Comparison of ENCODE assay signal across 18 cellular contexts in the genomic region with DNA sequence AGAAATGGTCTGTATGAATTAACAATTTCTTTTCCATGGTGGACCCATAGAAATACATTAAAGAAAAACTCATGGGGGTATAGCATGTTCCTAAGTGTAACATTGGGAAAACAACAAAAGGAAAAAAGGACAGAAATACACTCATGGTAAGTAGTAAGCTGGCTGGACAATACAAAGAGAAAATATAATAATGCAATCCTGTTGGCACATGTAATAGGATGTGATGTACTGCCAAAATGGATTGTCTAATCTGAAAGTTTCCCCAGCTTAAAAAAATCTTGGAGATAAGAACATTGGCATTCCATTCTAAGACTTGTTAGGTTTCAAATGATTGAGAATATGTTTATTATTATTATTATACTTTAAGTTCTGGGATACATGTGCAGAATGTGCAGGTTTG.
DNase-seq lines count a peak whose midpoint lies in the region; ATAC-seq and TF ChIP-seq lines count a peak whose summit lies in the region.
"Had no signal": no experiment of that assay in that cellular context is flagged by ENCODE, and none has a peak within 500 bp of the region (broad histone marks: within the 10 kb centered on the region; RNA-seq: fewer than 3 reads in every experiment).

No MANE protein-coding gene starts in this region.

- H3K4me1 ChIP-seq in body of pancreas: peaks cover 47% of the 10 kb centered on the region
- H3K4me1 ChIP-seq in sigmoid colon: peaks cover 0 to 96% (median 80%) of the 10 kb centered on the region in 4 donors
- H3K4me1 ChIP-seq: prostate gland had no signal

- H3K36me3 ChIP-seq in body of pancreas (replicated peaks in 1 of 2; ENCODE audit: insufficient read depth in 1 of 2, low read depth in 2 of 2) (no peaks in the 10 kb centered on the region), sigmoid colon (peaks cover 0 to 6% (median 0%) of the 10 kb centered on the region in 4 donors)
- H3K36me3 ChIP-seq: prostate gland, suprapubic skin had no signal

- POLR2A ChIA-PET in activated CD4-positive, alpha-beta memory T cell treated with anti-CD3 and anti-CD28 coated beads for 36 hours (lab: Charles Lee): no interaction called here
- POLR2A ChIA-PET in activated CD4-positive, alpha-beta memory T cell treated with anti-CD3 and anti-CD28 coated beads, Interleukin-2, amount 10 ng/mL, durations not matched to agents 7 days and 5 days (lab: Charles Lee): interaction anchor here (1.9 kb wide), 1 partner anchor 9 kb away, joined by 6 read pairs; no protein-coding TSS in a partner anchor

- TF ChIP-seq POLR2A in body of pancreas (IDR thresholded peaks at IDR 0.05): no peak
- no peak for TF ChIP-seq POLR2A in sigmoid colon (IDR thresholded peaks at IDR 0.05)

- no peak for DNase-seq in activated CD4-positive, alpha-beta memory T cell treated with anti-CD3 and anti-CD28 coated beads for 36 hours
- DNase-seq in activated CD4-positive, alpha-beta memory T cell treated with anti-CD3 and anti-CD28 coated beads, Interleukin-2, amount 10 ng/mL, durations not matched to agents 7 days and 5 days: no peak
- DNase-seq in body of pancreas (no peak), left ventricle myocardium superior (no peak), sigmoid colon (no peak), activated gamma-delta T cell treated with Interleukin-2 at 50 U/mL for 16 hours (no peak), pons (ENCODE audit: low spot score) (no peak)
- DNase-seq in activated CD4-positive, alpha-beta T cell treated with anti-CD3 and anti-CD28 coated beads, Interleukin-2, amount 50 U/mL, for 4 hours: no peak
- DNase-seq: activated B cell treated with CpG ODN at 0.5 μM for 24 hours; activated naive CD4-positive, alpha-beta T cell treated with anti-CD3 and anti-CD28 coated beads for 36 hours; C1 segment of cervical spinal cord; DMS79; NK-92 treated with Interleukin-12 subunit alpha and Interleukin-12 subunit beta, amount 100 ng/mL, for 24 hours had no signal

- H3K27me3 ChIP-seq in body of pancreas: no peaks in the 10 kb centered on the region
- no peaks in the 10 kb centered on the region for H3K27me3 ChIP-seq in sigmoid colon
- H3K27me3 ChIP-seq: hepatocyte, suprapubic skin had no signal

- H3K9me3 Mint-ChIP-seq in activated CD4-positive, alpha-beta memory T cell treated with anti-CD3 and anti-CD28 coated beads for 36 hours: peaks cover 8% of the 10 kb centered on the region
- no peaks in the 10 kb centered on the region for H3K9me3 Mint-ChIP-seq in activated CD4-positive, alpha-beta memory T cell treated with anti-CD3 and anti-CD28 coated beads, Interleukin-2, amount 10 ng/mL, durations not matched to agents 7 days and 5 days
- H3K9me3 Mint-ChIP-seq: activated B cell treated with CpG ODN at 0.5 μM for 24 hours had no signal

- H3K9me3 ChIP-seq in body of pancreas: no peaks in the 10 kb centered on the region
- no peaks in the 10 kb centered on the region for H3K9me3 ChIP-seq in sigmoid colon
- H3K9me3 ChIP-seq: prostate gland, suprapubic skin had no signal

- H3K4me1 Mint-ChIP-seq in activated CD4-positive, alpha-beta memory T cell treated with anti-CD3 and anti-CD28 coated beads for 36 hours (ENCODE audit: low read depth): peaks cover 72% of the 10 kb centered on the region
- H3K4me1 Mint-ChIP-seq in activated CD4-positive, alpha-beta memory T cell treated with anti-CD3 and anti-CD28 coated beads, Interleukin-2, amount 10 ng/mL, durations not matched to agents 7 days and 5 days: peaks cover 32% of the 10 kb centered on the region

- H3K27me3 Mint-ChIP-seq in activated CD4-positive, alpha-beta memory T cell treated with anti-CD3 and anti-CD28 coated beads for 36 hours: no peaks in the 10 kb centered on the region
- H3K27me3 Mint-ChIP-seq in activated CD4-positive, alpha-beta memory T cell treated with anti-CD3 and anti-CD28 coated beads, Interleukin-2, amount 10 ng/mL, durations not matched to agents 7 days and 5 days: no peaks in the 10 kb centered on the region
- H3K27me3 Mint-ChIP-seq: activated B cell treated with CpG ODN at 0.5 μM for 24 hours had no signal

- TF ChIP-seq EP300 in sigmoid colon (IDR thresholded peaks at IDR 0.05): no peak

- no peak overlapping the region for H3K4me3 Mint-ChIP-seq in activated CD4-positive, alpha-beta memory T cell treated with anti-CD3 and anti-CD28 coated beads for 36 hours
- no peak overlapping the region for H3K4me3 Mint-ChIP-seq in activated CD4-positive, alpha-beta memory T cell treated with anti-CD3 and anti-CD28 coated beads, Interleukin-2, amount 10 ng/mL, durations not matched to agents 7 days and 5 days
- H3K4me3 Mint-ChIP-seq: activated B cell treated with CpG ODN at 0.5 μM for 24 hours; activated naive CD4-positive, alpha-beta T cell treated with anti-CD3 and anti-CD28 coated beads for 36 hours had no signal

- H3K4me3 ChIP-seq in body of pancreas (no peak overlapping the region), sigmoid colon (no peak overlapping the region)
- H3K4me3 ChIP-seq: hepatocyte, K562, prostate gland, suprapubic skin had no signal

- CTCF ChIA-PET in activated CD4-positive, alpha-beta memory T cell treated with anti-CD3 and anti-CD28 coated beads for 36 hours (lab: Charles Lee): interaction anchor here (1.2 kb wide), 1 partner anchor 9 kb away, joined by 3 read pairs; no protein-coding TSS in a partner anchor
- CTCF ChIA-PET in activated CD4-positive, alpha-beta memory T cell treated with anti-CD3 and anti-CD28 coated beads, Interleukin-2, amount 10 ng/mL, durations not matched to agents 7 days and 5 days (lab: Charles Lee): no interaction called here

- ATAC-seq in body of pancreas (peak; percentile 59), left ventricle myocardium superior (peak; percentile 38)
- ATAC-seq: K562 had no signal

- H3K27ac ChIP-seq in body of pancreas (peak overlapping the region in 1 of 4 donors; percentile 35), sigmoid colon (peak overlapping the region; percentile 27 to 80 (median 62))
- H3K27ac ChIP-seq: 22Rv1, hepatocyte, prostate gland had no signal

- intact Hi-C loops in activated CD4-positive, alpha-beta memory T cell treated with anti-CD3 and anti-CD28 coated beads for 36 hours (cut with micrococcal nuclease): no loop called here
- intact Hi-C loops in body of pancreas (cut with DNase I): no loop called here
- intact Hi-C loops in left ventricle myocardium superior (cut with micrococcal nuclease): no loop called here
- intact Hi-C loops in sigmoid colon (cut with DNase I): no loop called here

- H3K27ac Mint-ChIP-seq in activated CD4-positive, alpha-beta memory T cell treated with anti-CD3 and anti-CD28 coated beads for 36 hours: peak overlapping the region; percentile 12
- no peak overlapping the region for H3K27ac Mint-ChIP-seq in activated CD4-positive, alpha-beta memory T cell treated with anti-CD3 and anti-CD28 coated beads, Interleukin-2, amount 10 ng/mL, durations not matched to agents 7 days and 5 days
- H3K27ac Mint-ChIP-seq: activated B cell treated with CpG ODN at 0.5 μM for 24 hours had no signal

- peaks cover 32% of the 10 kb centered on the region for H3K36me3 Mint-ChIP-seq in activated CD4-positive, alpha-beta memory T cell treated with anti-CD3 and anti-CD28 coated beads for 36 hours
- H3K36me3 Mint-ChIP-seq in activated CD4-positive, alpha-beta memory T cell treated with anti-CD3 and anti-CD28 coated beads, Interleukin-2, amount 10 ng/mL, durations not matched to agents 7 days and 5 days (ENCODE audit: low read depth): peaks cover 51% of the 10 kb centered on the region

- TF ChIP-seq CTCF in body of pancreas (IDR thresholded peaks at IDR 0.05): no peak
- TF ChIP-seq CTCF in sigmoid colon (IDR thresholded peaks at IDR 0.05): no peak
